In genomic region chr2:19158211-19158610, GRCh38 we compare ENCODE assay signal across 16 cellular contexts.
DNase-seq lines count a peak whose midpoint lies in the region; TF ChIP-seq lines count a peak whose summit lies in the region.
"Had no signal": no experiment of that assay in that cellular context is flagged by ENCODE, and none has a peak within 500 bp of the region (broad histone marks: within the 10 kb centered on the region; RNA-seq: fewer than 3 reads in every experiment).

No MANE protein-coding gene starts in this region.

- H3K4me3 ChIP-seq in choroid plexus epithelial cell (ENCODE audit: low read depth, low read length) = no peak overlapping the region
- no peak overlapping the region for H3K4me3 ChIP-seq in osteoblast (ENCODE audit: insufficient read depth, low read length)

- H3K79me2 ChIP-seq in osteoblast (ENCODE audit: insufficient read depth, low read length) = no peaks in the 10 kb centered on the region

- H2AFZ ChIP-seq in osteoblast (ENCODE audit: low read length) = no peak overlapping the region

- no peaks in the 10 kb centered on the region for H3K27me3 ChIP-seq in osteoblast (ENCODE audit: insufficient read depth, low read length)

- H3K27ac ChIP-seq in osteoblast (ENCODE audit: low read depth, low read length) = no peak overlapping the region
- H3K27ac ChIP-seq: C4-2B, KMS-11 had no signal

- H3K4me2 ChIP-seq in osteoblast (ENCODE audit: insufficient read depth, low read length) = no peak overlapping the region
- H3K4me2 ChIP-seq: KMS-11 had no signal

- H3K9me3 ChIP-seq in osteoblast (ENCODE audit: low read depth, low read length) = no peaks in the 10 kb centered on the region

- no peaks in the 10 kb centered on the region for H3K4me1 ChIP-seq in osteoblast (ENCODE audit: insufficient read depth, low read length)

- peak; percentile 5 for TF ChIP-seq CTCF in choroid plexus epithelial cell (conservative IDR thresholded peaks at IDR 0.05; ENCODE audit: low read depth, low read length)
- peak; percentile 10 for TF ChIP-seq CTCF in osteoblast (IDR thresholded peaks at IDR 0.05; ENCODE audit: extremely low read depth, low read depth, low read length)

- DNase-seq in AG20443 (ENCODE audit: low spot score) = peak; percentile 56
- peak; percentile 3 for DNase-seq in NCI-H82 treated with DMSO at 0.1 percent for 48 hours (lab: John Stamatoyannopoulos, UW; ENCODE audit: unreplicated experiment)
- no peak for DNase-seq in choroid plexus epithelial cell (ENCODE audit: low read depth)
- DNase-seq in osteoblast (ENCODE audit: insufficient read length, low spot score, missing footprints) = no peak
- DNase-seq in NOMO-1 treated with dmso at 0.1 percent for 144 hours (lab: John Stamatoyannopoulos, UW; ENCODE audit: unreplicated experiment) = no peak
- DNase-seq in RKO (ENCODE audit: low spot score) = no peak
- DNase-seq in mucosa of gallbladder (ENCODE audit: low spot score) = no peak
- DNase-seq: AML-193, DMS79, NCI-H1417, NCI-H187, NCI-H2107, NCI-H510A, NCI-H774 had no signal

- H3K36me3 ChIP-seq in osteoblast (ENCODE audit: insufficient read depth, low read length) = no peaks in the 10 kb centered on the region

- H4K20me1 ChIP-seq in osteoblast (ENCODE audit: insufficient read depth, low read length) = no peaks in the 10 kb centered on the region

Comparison
In these comparisons a context has a peak if more than half of its experiments do, and no peak if none do; other contexts are left out.
1. DNase-seq: peak in AG20443 (single experiment) and NCI-H82 treated with DMSO at 0.1 percent for 48 hours (single experiment); none in choroid plexus epithelial cell (single experiment), osteoblast (single experiment), NOMO-1 treated with dmso at 0.1 percent for 144 hours (single experiment), RKO (single experiment) and mucosa of gallbladder (single experiment).